In genomic region chr3:125593991-125594574, GRCh38 we compare ENCODE assay signal across 8 cellular contexts. TPM values are rescaled to one million over a fixed set of nuclear protein-coding genes. Genes with fewer than 3 reads are reported as not detected.
DNase-seq lines count a peak whose midpoint lies in the region; ATAC-seq and TF ChIP-seq lines count a peak whose summit lies in the region.

No MANE protein-coding gene starts in this region.

- intact Hi-C loops in right cardiac atrium (cut with DNase I) = no loop called here

- WGBS in right cardiac atrium = 4% methylated on average over 6 of the region's 6 CpGs

- no peak overlapping the region; the same call in 1 of the 2 replicates for H3K27ac ChIP-seq in WERI-Rb-1
- peak overlapping the region; percentile 85 for H3K27ac ChIP-seq in right cardiac atrium (ENCODE audit: low read length)

- H3K4me2 ChIP-seq in skeletal muscle satellite cell (ENCODE audit: low read length) = peak overlapping the region; percentile 93

- H3K27me3 ChIP-seq in WERI-Rb-1 (ENCODE audit: insufficient read depth, low read depth, severe bottlenecking) = no peaks in the 10 kb centered on the region
- no peaks in the 10 kb centered on the region for H3K27me3 ChIP-seq in right cardiac atrium (ENCODE audit: control insufficient read depth, insufficient read depth)
- no peaks in the 10 kb centered on the region for H3K27me3 ChIP-seq in skeletal muscle satellite cell (ENCODE audit: control insufficient read depth, insufficient read depth, low read length)

- H3K9me3 ChIP-seq in WERI-Rb-1 (ENCODE audit: severe bottlenecking) (no peaks in the 10 kb centered on the region), right cardiac atrium (ENCODE audit: control insufficient read depth, low read length) (no peaks in the 10 kb centered on the region), skeletal muscle satellite cell (replicated peaks; ENCODE audit: low read length) (no peaks in the 10 kb centered on the region)

- H3K27me3 Mint-ChIP-seq in stimulated activated naive CD8-positive, alpha-beta T cell treated with anti-CD3 and anti-CD28 coated beads, Interleukin-15, Interleukin-2, amounts not matched to agents 100 ng/mL and 50 ng/mL, for 24 hours = no peaks in the 10 kb centered on the region

- peaks cover 6% of the 10 kb centered on the region for H3K4me1 ChIP-seq in right cardiac atrium (ENCODE audit: control insufficient read depth, insufficient read depth, low read length)
- H3K4me1 ChIP-seq in skeletal muscle satellite cell (ENCODE audit: control insufficient read depth, insufficient read depth, low read length) = peaks cover 18% of the 10 kb centered on the region

- H3K4me3 Mint-ChIP-seq in stimulated activated naive CD8-positive, alpha-beta T cell treated with anti-CD3 and anti-CD28 coated beads, Interleukin-15, Interleukin-2, amounts not matched to agents 100 ng/mL and 50 ng/mL, for 24 hours = peak overlapping the region; percentile 100

- ATAC-seq in stimulated activated naive CD8-positive, alpha-beta T cell treated with anti-CD3 and anti-CD28 coated beads, Interleukin-15, Interleukin-2, amounts not matched to agents 100 U/mL and 50 U/mL, for 24 hours = no peak
- no peak for ATAC-seq in right cardiac atrium
- ATAC-seq in activated CD4-positive, CD25-positive, alpha-beta regulatory T cell treated with anti-CD3 and anti-CD28 coated beads, Interleukin-2, amount 50 U/mL, for 24 hours = no peak

- no peak for DNase-seq in stimulated activated naive CD8-positive, alpha-beta T cell treated with anti-CD3 and anti-CD28 coated beads, Interleukin-15, Interleukin-2, amounts not matched to agents 100 U/mL and 50 U/mL, for 24 hours
- DNase-seq in WERI-Rb-1 (no peak), right cardiac atrium (no peak), glomerular visceral epithelial cell (ENCODE audit: extremely low spot score) (no peak), NCI-H2029 treated with DMSO at 0.1 percent for 48 hours (lab: John Stamatoyannopoulos, UW) (no peak)

- H3K36me3 ChIP-seq in WERI-Rb-1 (no peaks in the 10 kb centered on the region; the same call in 1 of the 2 replicates), skeletal muscle satellite cell (ENCODE audit: insufficient read depth, low read length) (no peaks in the 10 kb centered on the region)

- peaks cover 53% of the 10 kb centered on the region for H3K4me1 Mint-ChIP-seq in stimulated activated naive CD8-positive, alpha-beta T cell treated with anti-CD3 and anti-CD28 coated beads, Interleukin-15, Interleukin-2, amounts not matched to agents 100 ng/mL and 50 ng/mL, for 24 hours (ENCODE audit: low read depth)

- H3K4me3 ChIP-seq in WERI-Rb-1 (ENCODE audit: low read depth, low read length) (peak overlapping the region; percentile 80), right cardiac atrium (ENCODE audit: low read length) (peak overlapping the region; percentile 74), skeletal muscle satellite cell (ENCODE audit: low read length) (peak overlapping the region; percentile 96)

- H3K9ac ChIP-seq in skeletal muscle satellite cell (ENCODE audit: low read depth, low read length) = peak overlapping the region; percentile 92

- H3K27ac Mint-ChIP-seq in stimulated activated naive CD8-positive, alpha-beta T cell treated with anti-CD3 and anti-CD28 coated beads, Interleukin-15, Interleukin-2, amounts not matched to agents 100 ng/mL and 50 ng/mL, for 24 hours = peak overlapping the region; percentile 94

- no peaks in the 10 kb centered on the region for H3K9me3 Mint-ChIP-seq in stimulated activated naive CD8-positive, alpha-beta T cell treated with anti-CD3 and anti-CD28 coated beads, Interleukin-15, Interleukin-2, amounts not matched to agents 100 ng/mL and 50 ng/mL, for 24 hours

- no peak for TF ChIP-seq CTCF in WERI-Rb-1 (IDR thresholded peaks at IDR 0.05; ENCODE audit: low read depth, low read length)

- peaks cover 13% of the 10 kb centered on the region for H3K36me3 Mint-ChIP-seq in stimulated activated naive CD8-positive, alpha-beta T cell treated with anti-CD3 and anti-CD28 coated beads, Interleukin-15, Interleukin-2, amounts not matched to agents 100 ng/mL and 50 ng/mL, for 24 hours (ENCODE audit: low read depth)

RNA-seq across cellular contexts. Expression of gene OSBPL11, which starts 1.2 kb away (rescaled TPM):
- 10 to 100 TPM in 3 of 4 donors, 1 to 10 TPM in 1; 9.4 to 14.4 (median 13.2) TPM for total RNA-seq in right cardiac atrium
- 8.0 TPM for polyA plus RNA-seq in right cardiac atrium
- total RNA-seq in skeletal muscle satellite cell (2012; rRNA removed) = 5.1 and 6.3 TPM in 2 replicates
